14 cellular contexts compared by ENCODE assay signal in genomic region chr6:148507774-148508173, GRCh38.
DNase-seq lines count a peak whose midpoint lies in the region; ATAC-seq and TF ChIP-seq lines count a peak whose summit lies in the region.
"Had no signal": no experiment of that assay in that cellular context is flagged by ENCODE, and none has a peak within 500 bp of the region (broad histone marks: within the 10 kb centered on the region; RNA-seq: fewer than 3 reads in every experiment).

No MANE protein-coding gene starts in this region.

- in situ Hi-C loops in astrocyte of the spinal cord (cut with HindIII; ENCODE audit: low sequenced_read_pairs): no loop called here

- TF ChIP-seq CTCF in AG10803 (conservative IDR thresholded peaks at IDR 0.05; ENCODE audit: low read length) (no peak), astrocyte of the spinal cord (IDR thresholded peaks at IDR 0.05; ENCODE audit: low read depth, low read length) (no peak), heart left ventricle (IDR thresholded peaks at IDR 0.05) (no peak), psoas muscle (IDR thresholded peaks at IDR 0.05) (no peak)

- H3K4me1 ChIP-seq in heart left ventricle (peaks cover 0 to 44% (median 10%) of the 10 kb centered on the region in 12 donors), psoas muscle (peaks cover 17% of the 10 kb centered on the region), Karpas-422 (ENCODE audit: low read length) (peaks cover 11% of the 10 kb centered on the region)

- H3K9ac ChIP-seq in Karpas-422 (ENCODE audit: low read length): no peak overlapping the region

- H4K20me1 ChIP-seq in Karpas-422 (ENCODE audit: insufficient read depth, low read depth, low read length): no peaks in the 10 kb centered on the region

- H3K27me3 ChIP-seq in heart left ventricle: no peaks in the 10 kb centered on the region
- H3K27me3 ChIP-seq in psoas muscle (ENCODE audit: insufficient read depth in 3 of 3, low read length in 2 of 3): no peaks in the 10 kb centered on the region
- no peaks in the 10 kb centered on the region for H3K27me3 ChIP-seq in Karpas-422 (ENCODE audit: low read length)

- peak in 1 of 2 donors; percentile 26 for TF ChIP-seq POLR2A in heart left ventricle (IDR thresholded peaks at IDR 0.05)

- no peaks in the 10 kb centered on the region for H3K9me2 ChIP-seq in Karpas-422 (replicated peaks; ENCODE audit: insufficient read depth, low read length)

- H3K27ac ChIP-seq in heart left ventricle (peak overlapping the region; percentile 59 to 92 (median 81)), psoas muscle (peak overlapping the region; percentile 63), Karpas-422 (ENCODE audit: low read length) (no peak overlapping the region)
- H3K27ac ChIP-seq: epithelial cell of prostate had no signal

- H3K4me3 ChIP-seq in AG10803 (ENCODE audit: low read length) (peak overlapping the region; percentile 78), astrocyte of the spinal cord (ENCODE audit: low read depth, low read length) (no peak overlapping the region), heart left ventricle (peak overlapping the region in 10 of 12 donors; percentile 32 to 68 (median 51)), psoas muscle (peak overlapping the region; percentile 61), Karpas-422 (ENCODE audit: low read length) (no peak overlapping the region)

- WGBS in heart left ventricle, 4 donors: 56 to 71% (median 65%) methylated on average over 5 of the region's 5 CpGs
- 53 to 60% (median 55%) methylated on average over 5 of the region's 5 CpGs for WGBS in psoas muscle, 3 donors

- H3K36me3 ChIP-seq in heart left ventricle (no peaks in the 10 kb centered on the region), psoas muscle (ENCODE audit: insufficient read depth in 1 of 2, low read depth in 1 of 2) (no peaks in the 10 kb centered on the region), Karpas-422 (ENCODE audit: insufficient read depth, low read length) (no peaks in the 10 kb centered on the region)

- DNase-seq in AG10803 (ENCODE audit: low read depth): peak; percentile 63
- DNase-seq in astrocyte of the spinal cord (ENCODE audit: low read depth, low spot score): peak; percentile 59
- peak in 1 of 5 donors; percentile 32 for DNase-seq in heart left ventricle
- DNase-seq in psoas muscle: peak in 1 of 2 donors; percentile 44
- no peak for DNase-seq in Karpas-422
- DNase-seq in stimulated activated CD4-positive, alpha-beta T cell treated with anti-CD3 and anti-CD28 coated beads, Interleukin-15, amount 100 ng/mL, for 24 hours: no peak
- no peak for DNase-seq in NCI-H2171 treated with DMSO at 0.1 percent for 48 hours (lab: John Stamatoyannopoulos, UW)
- DNase-seq: activated CD4-positive, CD25-positive, alpha-beta regulatory T cell treated with anti-CD3 and anti-CD28 coated beads, Interleukin-2, amount 50 U/mL, for 72 hours; AML-193; NCI-H1694 treated with DMSO at 0.1 percent for 48 hours; stimulated activated CD4-positive, alpha-beta T cell treated with anti-CD3 and anti-CD28 coated beads, Interleukin-4, amount 100 ng/mL, for 1 hour had no signal

- ATAC-seq in heart left ventricle (peak in 3 of 4 donors; percentile 39 to 57 (median 50)), psoas muscle (peak in 3 of 4 donors; percentile 24 to 64 (median 37)), GM18520 (IDR thresholded peaks at IDR 0.05; ENCODE audit: unreplicated experiment) (no peak)
- ATAC-seq: Panc1 had no signal

- intact Hi-C loops in heart left ventricle (cut with DNase I) (no loop called here), psoas muscle (cut with DNase I) (no loop called here)

- no peak overlapping the region for H3K4me2 ChIP-seq in Karpas-422 (ENCODE audit: low read depth, low read length, poor library complexity, severe bottlenecking)

- H3K9me3 ChIP-seq in heart left ventricle (no peaks in the 10 kb centered on the region), psoas muscle (no peaks in the 10 kb centered on the region), Karpas-422 (ENCODE audit: low read length) (no peaks in the 10 kb centered on the region)

- no peak overlapping the region for H2AFZ ChIP-seq in Karpas-422 (ENCODE audit: low read length)

- H3K79me2 ChIP-seq in Karpas-422 (ENCODE audit: low read length): no peaks in the 10 kb centered on the region

Comparison
In these comparisons a context has a peak if more than half of its experiments do, and no peak if none do; other contexts are left out.
1. DNase-seq: peak in AG10803 (single experiment) and astrocyte of the spinal cord (single experiment); none in Karpas-422 (single experiment), stimulated activated CD4-positive, alpha-beta T cell treated with anti-CD3 and anti-CD28 coated beads, Interleukin-15, amount 100 ng/mL, for 24 hours (single experiment) and NCI-H2171 treated with DMSO at 0.1 percent for 48 hours (single experiment).
2. H3K4me3 ChIP-seq: peak in AG10803 (single experiment), heart left ventricle (10 of 12) and psoas muscle (single experiment); none in astrocyte of the spinal cord (single experiment) and Karpas-422 (single experiment).